ENCODE assay signal across 1 cellular context in the genomic region with DNA sequence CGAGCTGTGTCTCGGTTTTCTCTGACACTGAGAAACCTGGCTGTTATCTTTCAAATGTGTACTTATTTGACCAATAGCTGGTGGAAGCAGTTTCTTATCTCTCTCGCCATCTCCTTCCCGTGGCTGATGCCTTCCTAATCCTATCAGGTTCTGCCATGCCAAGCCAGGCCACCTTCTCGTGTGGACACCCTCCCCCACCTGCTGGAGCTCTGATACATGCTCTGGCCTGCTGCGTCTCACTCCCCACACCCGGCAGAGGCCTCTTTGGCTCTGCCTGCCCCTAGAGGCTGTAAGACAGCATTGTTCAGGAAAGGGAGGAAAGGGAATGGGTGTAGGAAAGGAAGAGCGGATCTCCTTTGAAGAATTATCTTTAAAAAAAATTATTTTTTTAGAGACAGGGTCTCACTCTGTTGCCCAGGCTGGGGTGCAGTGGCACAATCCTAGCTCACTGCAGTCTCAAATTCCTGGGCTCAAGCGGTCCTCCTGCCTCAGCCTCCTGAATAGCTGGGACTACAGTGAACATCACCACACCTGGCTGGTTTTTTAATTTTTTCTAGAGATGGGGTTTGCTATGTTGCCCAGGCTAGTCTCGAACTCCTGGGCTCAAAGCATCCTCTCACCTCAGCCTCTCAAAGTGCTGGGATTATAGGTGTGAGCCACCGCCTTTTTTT.
TF ChIP-seq lines count a peak whose summit lies in the region.

No MANE protein-coding gene starts in this region.

TF ChIP-seq in HepG2, 621 proteins besides CTCF, POLR2A, EP300 and RAD21 (continued from another document and continues in another):
- TF ChIP-seq, protein P1, sequence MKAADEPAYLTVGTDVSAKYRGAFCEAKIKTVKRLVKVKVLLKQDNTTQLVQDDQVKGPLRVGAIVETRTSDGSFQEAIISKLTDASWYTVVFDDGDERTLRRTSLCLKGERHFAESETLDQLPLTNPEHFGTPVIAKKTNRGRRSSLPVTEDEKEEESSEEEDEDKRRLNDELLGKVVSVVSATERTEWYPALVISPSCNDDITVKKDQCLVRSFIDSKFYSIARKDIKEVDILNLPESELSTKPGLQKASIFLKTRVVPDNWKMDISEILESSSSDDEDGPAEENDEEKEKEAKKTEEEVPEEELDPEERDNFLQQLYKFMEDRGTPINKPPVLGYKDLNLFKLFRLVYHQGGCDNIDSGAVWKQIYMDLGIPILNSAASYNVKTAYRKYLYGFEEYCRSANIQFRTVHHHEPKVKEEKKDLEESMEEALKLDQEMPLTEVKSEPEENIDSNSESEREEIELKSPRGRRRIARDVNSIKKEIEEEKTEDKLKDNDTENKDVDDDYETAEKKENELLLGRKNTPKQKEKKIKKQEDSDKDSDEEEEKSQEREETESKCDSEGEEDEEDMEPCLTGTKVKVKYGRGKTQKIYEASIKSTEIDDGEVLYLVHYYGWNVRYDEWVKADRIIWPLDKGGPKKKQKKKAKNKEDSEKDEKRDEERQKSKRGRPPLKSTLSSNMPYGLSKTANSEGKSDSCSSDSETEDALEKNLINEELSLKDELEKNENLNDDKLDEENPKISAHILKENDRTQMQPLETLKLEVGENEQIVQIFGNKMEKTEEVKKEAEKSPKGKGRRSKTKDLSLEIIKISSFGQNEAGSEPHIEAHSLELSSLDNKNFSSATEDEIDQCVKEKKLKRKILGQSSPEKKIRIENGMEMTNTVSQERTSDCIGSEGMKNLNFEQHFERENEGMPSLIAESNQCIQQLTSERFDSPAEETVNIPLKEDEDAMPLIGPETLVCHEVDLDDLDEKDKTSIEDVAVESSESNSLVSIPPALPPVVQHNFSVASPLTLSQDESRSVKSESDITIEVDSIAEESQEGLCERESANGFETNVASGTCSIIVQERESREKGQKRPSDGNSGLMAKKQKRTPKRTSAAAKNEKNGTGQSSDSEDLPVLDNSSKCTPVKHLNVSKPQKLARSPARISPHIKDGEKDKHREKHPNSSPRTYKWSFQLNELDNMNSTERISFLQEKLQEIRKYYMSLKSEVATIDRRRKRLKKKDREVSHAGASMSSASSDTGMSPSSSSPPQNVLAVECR (CRISPR knock-in tag; IDR thresholded peaks at IDR 0.05; ENCODE audit: borderline replicate concordance), result peak; percentile 37; the same call in 1 of the 2 replicates
- TF ChIP-seq MAZ (IDR thresholded peaks at IDR 0.05; ENCODE audit: borderline replicate concordance, low read depth, low read length) (no peak), MAZ (CRISPR knock-in tag; IDR thresholded peaks at IDR 0.05; ENCODE audit: low read depth) (no peak), ZNF569 (CRISPR knock-in tag; IDR thresholded peaks at IDR 0.05; ENCODE audit: borderline replicate concordance) (no peak), ATF7 (IDR thresholded peaks at IDR 0.05) (no peak), ATF7 (CRISPR knock-in tag; IDR thresholded peaks at IDR 0.05) (no peak), ZNF678 (CRISPR knock-in tag; IDR thresholded peaks at IDR 0.05) (no peak), POGZ (CRISPR knock-in tag; IDR thresholded peaks at IDR 0.05) (0 out of 2 replicates have a peak, but pooled peaks have one; percentile 15), PCBP1 (IDR thresholded peaks at IDR 0.05; ENCODE audit: borderline replicate concordance, low read depth, low read length) (no peak), MED8 (CRISPR knock-in tag; IDR thresholded peaks at IDR 0.05; ENCODE audit: insufficient replicate concordance) (no peak), ZNF260 (CRISPR knock-in tag; IDR thresholded peaks at IDR 0.05; ENCODE audit: borderline replicate concordance, low read depth) (no peak), ZNF879 (CRISPR knock-in tag; IDR thresholded peaks at IDR 0.05) (no peak), CHD2 (IDR thresholded peaks at IDR 0.05; ENCODE audit: low read depth, low read length) (peak; percentile 35; the same call in 1 of the 2 replicates), KLF11 (CRISPR knock-in tag; IDR thresholded peaks at IDR 0.05) (no peak), FOXC1 (CRISPR knock-in tag; IDR thresholded peaks at IDR 0.05; ENCODE audit: borderline replicate concordance) (peak; percentile 29; the same call in 1 of the 2 replicates), ZNF251 (CRISPR knock-in tag; IDR thresholded peaks at IDR 0.05) (no peak), NFE2 (CRISPR knock-in tag; IDR thresholded peaks at IDR 0.05) (no peak), ZNF883 (CRISPR knock-in tag; IDR thresholded peaks at IDR 0.05; ENCODE audit: not compliant biosample characterization) (no peak), ZFP62 (CRISPR knock-in tag; IDR thresholded peaks at IDR 0.05) (no peak), ZNF703 (CRISPR knock-in tag; IDR thresholded peaks at IDR 0.05; ENCODE audit: borderline replicate concordance) (no peak), SMAD3 (CRISPR knock-in tag; IDR thresholded peaks at IDR 0.05) (0 out of 2 replicates have a peak, but pooled peaks have one; percentile 26), YY1 (IDR thresholded peaks at IDR 0.05; ENCODE audit: insufficient read depth, insufficient replicate concordance, low read depth, low read length) (no peak), ASH2L (IDR thresholded peaks at IDR 0.05; ENCODE audit: insufficient read length, low read depth, low read length) (no peak), AHR (CRISPR knock-in tag; IDR thresholded peaks at IDR 0.05) (peak; percentile 53; the same call in 1 of the 2 replicates), HOXA9 (CRISPR knock-in tag; IDR thresholded peaks at IDR 0.05; ENCODE audit: borderline replicate concordance) (no peak), FOXA1 (IDR thresholded peaks at IDR 0.05) (no peak), FOXA1 (CRISPR knock-in tag; IDR thresholded peaks at IDR 0.05) (no peak), ZNF460 (CRISPR knock-in tag; IDR thresholded peaks at IDR 0.05; ENCODE audit: borderline replicate concordance) (no peak), ZNF839 (CRISPR knock-in tag; IDR thresholded peaks at IDR 0.05; ENCODE audit: borderline replicate concordance) (no peak), ZMYM3 (CRISPR knock-in tag; IDR thresholded peaks at IDR 0.05) (no peak), ZNF10 (CRISPR knock-in tag; IDR thresholded peaks at IDR 0.05; ENCODE audit: borderline replicate concordance, low read depth) (no peak), ZNF781 (CRISPR knock-in tag; IDR thresholded peaks at IDR 0.05; ENCODE audit: borderline replicate concordance, not compliant biosample characterization) (no peak), MTA3 (CRISPR knock-in tag; IDR thresholded peaks at IDR 0.05) (no peak)
- TF ChIP-seq, protein P2, sequence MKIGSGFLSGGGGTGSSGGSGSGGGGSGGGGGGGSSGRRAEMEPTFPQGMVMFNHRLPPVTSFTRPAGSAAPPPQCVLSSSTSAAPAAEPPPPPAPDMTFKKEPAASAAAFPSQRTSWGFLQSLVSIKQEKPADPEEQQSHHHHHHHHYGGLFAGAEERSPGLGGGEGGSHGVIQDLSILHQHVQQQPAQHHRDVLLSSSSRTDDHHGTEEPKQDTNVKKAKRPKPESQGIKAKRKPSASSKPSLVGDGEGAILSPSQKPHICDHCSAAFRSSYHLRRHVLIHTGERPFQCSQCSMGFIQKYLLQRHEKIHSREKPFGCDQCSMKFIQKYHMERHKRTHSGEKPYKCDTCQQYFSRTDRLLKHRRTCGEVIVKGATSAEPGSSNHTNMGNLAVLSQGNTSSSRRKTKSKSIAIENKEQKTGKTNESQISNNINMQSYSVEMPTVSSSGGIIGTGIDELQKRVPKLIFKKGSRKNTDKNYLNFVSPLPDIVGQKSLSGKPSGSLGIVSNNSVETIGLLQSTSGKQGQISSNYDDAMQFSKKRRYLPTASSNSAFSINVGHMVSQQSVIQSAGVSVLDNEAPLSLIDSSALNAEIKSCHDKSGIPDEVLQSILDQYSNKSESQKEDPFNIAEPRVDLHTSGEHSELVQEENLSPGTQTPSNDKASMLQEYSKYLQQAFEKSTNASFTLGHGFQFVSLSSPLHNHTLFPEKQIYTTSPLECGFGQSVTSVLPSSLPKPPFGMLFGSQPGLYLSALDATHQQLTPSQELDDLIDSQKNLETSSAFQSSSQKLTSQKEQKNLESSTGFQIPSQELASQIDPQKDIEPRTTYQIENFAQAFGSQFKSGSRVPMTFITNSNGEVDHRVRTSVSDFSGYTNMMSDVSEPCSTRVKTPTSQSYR (CRISPR knock-in tag; IDR thresholded peaks at IDR 0.05; ENCODE audit: borderline replicate concordance), result peak; percentile 97
- TF ChIP-seq, protein P3, sequence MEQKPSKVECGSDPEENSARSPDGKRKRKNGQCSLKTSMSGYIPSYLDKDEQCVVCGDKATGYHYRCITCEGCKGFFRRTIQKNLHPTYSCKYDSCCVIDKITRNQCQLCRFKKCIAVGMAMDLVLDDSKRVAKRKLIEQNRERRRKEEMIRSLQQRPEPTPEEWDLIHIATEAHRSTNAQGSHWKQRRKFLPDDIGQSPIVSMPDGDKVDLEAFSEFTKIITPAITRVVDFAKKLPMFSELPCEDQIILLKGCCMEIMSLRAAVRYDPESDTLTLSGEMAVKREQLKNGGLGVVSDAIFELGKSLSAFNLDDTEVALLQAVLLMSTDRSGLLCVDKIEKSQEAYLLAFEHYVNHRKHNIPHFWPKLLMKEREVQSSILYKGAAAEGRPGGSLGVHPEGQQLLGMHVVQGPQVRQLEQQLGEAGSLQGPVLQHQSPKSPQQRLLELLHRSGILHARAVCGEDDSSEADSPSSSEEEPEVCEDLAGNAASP (CRISPR knock-in tag; IDR thresholded peaks at IDR 0.05; ENCODE audit: borderline replicate concordance), result peak; percentile 56; the same call in 1 of the 2 replicates
- TF ChIP-seq, protein P4, sequence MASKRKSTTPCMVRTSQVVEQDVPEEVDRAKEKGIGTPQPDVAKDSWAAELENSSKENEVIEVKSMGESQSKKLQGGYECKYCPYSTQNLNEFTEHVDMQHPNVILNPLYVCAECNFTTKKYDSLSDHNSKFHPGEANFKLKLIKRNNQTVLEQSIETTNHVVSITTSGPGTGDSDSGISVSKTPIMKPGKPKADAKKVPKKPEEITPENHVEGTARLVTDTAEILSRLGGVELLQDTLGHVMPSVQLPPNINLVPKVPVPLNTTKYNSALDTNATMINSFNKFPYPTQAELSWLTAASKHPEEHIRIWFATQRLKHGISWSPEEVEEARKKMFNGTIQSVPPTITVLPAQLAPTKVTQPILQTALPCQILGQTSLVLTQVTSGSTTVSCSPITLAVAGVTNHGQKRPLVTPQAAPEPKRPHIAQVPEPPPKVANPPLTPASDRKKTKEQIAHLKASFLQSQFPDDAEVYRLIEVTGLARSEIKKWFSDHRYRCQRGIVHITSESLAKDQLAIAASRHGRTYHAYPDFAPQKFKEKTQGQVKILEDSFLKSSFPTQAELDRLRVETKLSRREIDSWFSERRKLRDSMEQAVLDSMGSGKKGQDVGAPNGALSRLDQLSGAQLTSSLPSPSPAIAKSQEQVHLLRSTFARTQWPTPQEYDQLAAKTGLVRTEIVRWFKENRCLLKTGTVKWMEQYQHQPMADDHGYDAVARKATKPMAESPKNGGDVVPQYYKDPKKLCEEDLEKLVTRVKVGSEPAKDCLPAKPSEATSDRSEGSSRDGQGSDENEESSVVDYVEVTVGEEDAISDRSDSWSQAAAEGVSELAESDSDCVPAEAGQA (IDR thresholded peaks at IDR 0.05; ENCODE audit: low read depth), result no peak
- TF ChIP-seq, protein P4 (CRISPR knock-in tag; IDR thresholded peaks at IDR 0.05; ENCODE audit: borderline replicate concordance), result no peak
- TF ChIP-seq, protein P5, sequence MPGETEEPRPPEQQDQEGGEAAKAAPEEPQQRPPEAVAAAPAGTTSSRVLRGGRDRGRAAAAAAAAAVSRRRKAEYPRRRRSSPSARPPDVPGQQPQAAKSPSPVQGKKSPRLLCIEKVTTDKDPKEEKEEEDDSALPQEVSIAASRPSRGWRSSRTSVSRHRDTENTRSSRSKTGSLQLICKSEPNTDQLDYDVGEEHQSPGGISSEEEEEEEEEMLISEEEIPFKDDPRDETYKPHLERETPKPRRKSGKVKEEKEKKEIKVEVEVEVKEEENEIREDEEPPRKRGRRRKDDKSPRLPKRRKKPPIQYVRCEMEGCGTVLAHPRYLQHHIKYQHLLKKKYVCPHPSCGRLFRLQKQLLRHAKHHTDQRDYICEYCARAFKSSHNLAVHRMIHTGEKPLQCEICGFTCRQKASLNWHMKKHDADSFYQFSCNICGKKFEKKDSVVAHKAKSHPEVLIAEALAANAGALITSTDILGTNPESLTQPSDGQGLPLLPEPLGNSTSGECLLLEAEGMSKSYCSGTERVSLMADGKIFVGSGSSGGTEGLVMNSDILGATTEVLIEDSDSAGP (CRISPR knock-in tag; IDR thresholded peaks at IDR 0.05; ENCODE audit: borderline replicate concordance), result no peak
- TF ChIP-seq, protein P6, sequence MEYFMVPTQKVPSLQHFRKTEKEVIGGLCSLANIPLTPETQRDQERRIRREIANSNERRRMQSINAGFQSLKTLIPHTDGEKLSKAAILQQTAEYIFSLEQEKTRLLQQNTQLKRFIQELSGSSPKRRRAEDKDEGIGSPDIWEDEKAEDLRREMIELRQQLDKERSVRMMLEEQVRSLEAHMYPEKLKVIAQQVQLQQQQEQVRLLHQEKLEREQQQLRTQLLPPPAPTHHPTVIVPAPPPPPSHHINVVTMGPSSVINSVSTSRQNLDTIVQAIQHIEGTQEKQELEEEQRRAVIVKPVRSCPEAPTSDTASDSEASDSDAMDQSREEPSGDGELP (IDR thresholded peaks at IDR 0.05; ENCODE audit: borderline replicate concordance, low read depth), result no peak
- TF ChIP-seq, protein P7, sequence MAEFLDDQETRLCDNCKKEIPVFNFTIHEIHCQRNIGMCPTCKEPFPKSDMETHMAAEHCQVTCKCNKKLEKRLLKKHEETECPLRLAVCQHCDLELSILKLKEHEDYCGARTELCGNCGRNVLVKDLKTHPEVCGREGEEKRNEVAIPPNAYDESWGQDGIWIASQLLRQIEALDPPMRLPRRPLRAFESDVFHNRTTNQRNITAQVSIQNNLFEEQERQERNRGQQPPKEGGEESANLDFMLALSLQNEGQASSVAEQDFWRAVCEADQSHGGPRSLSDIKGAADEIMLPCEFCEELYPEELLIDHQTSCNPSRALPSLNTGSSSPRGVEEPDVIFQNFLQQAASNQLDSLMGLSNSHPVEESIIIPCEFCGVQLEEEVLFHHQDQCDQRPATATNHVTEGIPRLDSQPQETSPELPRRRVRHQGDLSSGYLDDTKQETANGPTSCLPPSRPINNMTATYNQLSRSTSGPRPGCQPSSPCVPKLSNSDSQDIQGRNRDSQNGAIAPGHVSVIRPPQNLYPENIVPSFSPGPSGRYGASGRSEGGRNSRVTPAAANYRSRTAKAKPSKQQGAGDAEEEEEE (CRISPR knock-in tag; IDR thresholded peaks at IDR 0.05; ENCODE audit: borderline replicate concordance), result no peak
